In genomic region chr22:44360686-44361381, GRCh38 we compare ENCODE assay signal across 11 cellular contexts. TPM values are rescaled to one million over a fixed set of nuclear protein-coding genes. Genes with fewer than 3 reads are reported as not detected.
A peak's percentile ranks its signal among the peaks of the same experiment; 100 is the strongest.
DNase-seq lines count a peak whose midpoint lies in the region; ATAC-seq, FAIRE-seq and TF ChIP-seq lines count a peak whose summit lies in the region.
"Had no signal": no experiment of that assay in that cellular context is flagged by ENCODE, and none has a peak within 500 bp of the region (broad histone marks: within the 10 kb centered on the region; RNA-seq: fewer than 3 reads in every experiment).

No MANE protein-coding gene starts in this region.

- H2AFZ ChIP-seq in H1 (ENCODE audit: low read length), result no peak overlapping the region

- H2BK12ac ChIP-seq in H1 (ENCODE audit: low read depth, low read length), result no peak overlapping the region

- TF ChIP-seq RAD21 in H1 (IDR thresholded peaks at IDR 0.05 in 1 of 2, conservative IDR thresholded peaks at IDR 0.05 in 1 of 2; ENCODE audit: low read depth in 2 of 2, low read length in 2 of 2), result peak in 1 of 2 experiments; percentile 3; a peak in 1 of 4 replicates

- no peak for TF ChIP-seq EP300 in H1 (IDR thresholded peaks at IDR 0.05; ENCODE audit: borderline replicate concordance in 1 of 2, low read depth in 2 of 2, low read length in 2 of 2)

- no peak overlapping the region for H3K23ac ChIP-seq in H1 (ENCODE audit: insufficient read length)

- no peaks in the 10 kb centered on the region for H3K9me3 ChIP-seq in H1 (ENCODE audit: insufficient read depth in 2 of 2, low read depth in 1 of 2, low read length in 1 of 2)
- H3K9me3 ChIP-seq in mucosa of descending colon, result no peaks in the 10 kb centered on the region
- H3K9me3 ChIP-seq in HAP-1, result no peaks in the 10 kb centered on the region
- H3K9me3 ChIP-seq: BLaER1 treated with 17β-estradiol and CSF1 and Interleukin-3, amounts not matched to agents 10 nM and 100 nM had no signal

- 89% methylated on average over 25 of the region's 25 CpGs; no CpG with 5 or more reads in 1 of the 2 experiments for WGBS in H1 (ENCODE audit: extremely low coverage in 1 of 2, insufficient coverage in 1 of 2, insufficient read length in 1 of 2, insufficient replicate concordance in 2 of 2, low coverage in 1 of 2, low lambda C conversion rate in 2 of 2, missing lambda C conversion rate in 1 of 2), 2 experiments

- no peaks in the 10 kb centered on the region for H4K20me1 ChIP-seq in H1 (replicated peaks in 1 of 2; ENCODE audit: control insufficient read depth in 1 of 2, insufficient read depth in 2 of 2, low read length in 2 of 2)
- H4K20me1 ChIP-seq: BLaER1 treated with 17β-estradiol and CSF1 and Interleukin-3, amounts not matched to agents 10 nM and 100 nM had no signal

- intact Hi-C loops in mucosa of descending colon (cut with DNase I, micrococcal nuclease), result no loop called here

- ATAC-seq in mucosa of descending colon, result peak; percentile 38
- no peak for ATAC-seq in GM19328 (IDR thresholded peaks at IDR 0.05; ENCODE audit: unreplicated experiment)
- ATAC-seq: activated T-cell treated with anti-CD3 and anti-CD28 coated beads, Interleukin-2, amount 50 U/mL, for 72 hours had no signal

- H2BK120ac ChIP-seq in H1 (replicated peaks; ENCODE audit: low read depth, low read length), result no peak overlapping the region

- no peak overlapping the region for H3K27ac ChIP-seq in H1 (ENCODE audit: low read depth, low read length)
- H3K27ac ChIP-seq: BLaER1 treated with 17β-estradiol and CSF1 and Interleukin-3, amounts not matched to agents 10 nM and 100 nM had no signal

- no peak overlapping the region for H2BK5ac ChIP-seq in H1 (ENCODE audit: low read depth, low read length)

- H3K4me2 ChIP-seq in H1 (ENCODE audit: insufficient read depth in 1 of 2, low read depth in 2 of 2, low read length in 2 of 2), result no peak overlapping the region
- H3K4me2 ChIP-seq: BLaER1 treated with 17β-estradiol and CSF1 and Interleukin-3, amounts not matched to agents 10 nM and 100 nM had no signal

- no peak overlapping the region; the same call in 1 of the 2 replicates for H2AK5ac ChIP-seq in H1 (ENCODE audit: low read depth, low read length)

- H3K79me2 ChIP-seq in H1 (ENCODE audit: control insufficient read depth in 1 of 2, insufficient read depth in 2 of 2, low read length in 2 of 2), result no peaks in the 10 kb centered on the region

- no peak for TF ChIP-seq POLR2A in H1 (IDR thresholded peaks at IDR 0.05; ENCODE audit: control extremely low read depth in 1 of 2, low read depth in 2 of 2, low read length in 2 of 2)

- H3K36me3 ChIP-seq in H1 (ENCODE audit: control insufficient read depth in 2 of 4, insufficient read depth in 4 of 4, low read length in 3 of 4) (no peaks in the 10 kb centered on the region), mucosa of descending colon (ENCODE audit: low read depth) (no peaks in the 10 kb centered on the region), HAP-1 (replicated peaks) (no peaks in the 10 kb centered on the region)
- H3K36me3 ChIP-seq: BLaER1 treated with 17β-estradiol and CSF1 and Interleukin-3, amounts not matched to agents 10 nM and 100 nM had no signal

- no peak overlapping the region for H2BK20ac ChIP-seq in H1 (ENCODE audit: low read length)

- POLR2A ChIA-PET in H1 (lab: Charles Lee; ENCODE audit: partially characterized antibody), result no interaction called here

- DNase-seq in A172 (ENCODE audit: low spot score) (peak; percentile 74), NCI-H2029 (lab: John Stamatoyannopoulos, UW) (peak; percentile 84), H1 (ENCODE audit: low read depth in 1 of 2, low spot score in 2 of 2) (no peak), mucosa of descending colon (peak in 2 of 3 donors; percentile 36 to 54), Kasumi-1 (lab: John Stamatoyannopoulos, UW) (no peak), HAP-1 (ENCODE audit: low spot score in 2 of 2) (no peak)
- no peak for DNase-seq in activated naive CD4-positive, alpha-beta T cell treated with Interleukin-2 at 50 U/mL for 16 hours
- DNase-seq: activated T-cell treated with anti-CD3 and anti-CD28 coated beads, Interleukin-2, amount 50 U/mL, for 72 hours; stimulated activated CD4-positive, alpha-beta T cell treated with anti-CD3 and anti-CD28 coated beads, Interleukin-4, amount 100 ng/mL, for 24 hours had no signal

- H3K79me1 ChIP-seq in H1 (ENCODE audit: low read depth, low read length), result no peaks in the 10 kb centered on the region

- TF ChIP-seq CTCF in H1 (IDR thresholded peaks at IDR 0.05; ENCODE audit: control extremely low read depth in 1 of 3, insufficient read depth in 1 of 3, low read depth in 1 of 3, low read length in 3 of 3) (peak in 1 of 3 experiments; percentile 4; a peak in 1 of 4 replicates), mucosa of descending colon (IDR thresholded peaks at IDR 0.05) (no peak)

- no peaks in the 10 kb centered on the region for H3K23me2 ChIP-seq in H1 (ENCODE audit: low read depth, low read length)

- peak overlapping the region; percentile 59 for H3K4ac ChIP-seq in H1 (replicated peaks; ENCODE audit: insufficient read length, low read depth, low read length)

- in situ Hi-C loops in HAP-1 (cut with MboI; ENCODE audit: low sequenced_read_pairs), result no loop called here

- no peak overlapping the region for H3K14ac ChIP-seq in H1 (ENCODE audit: insufficient read length)

- no peak overlapping the region for H3K56ac ChIP-seq in H1 (replicated peaks; ENCODE audit: insufficient read length, low read depth, low read length)

- no peak overlapping the region for H4K5ac ChIP-seq in H1 (ENCODE audit: insufficient read length, low read depth, low read length)

- no peak overlapping the region for H3K9ac ChIP-seq in H1 (replicated peaks in 1 of 4; ENCODE audit: extremely low read depth in 1 of 4, low read depth in 3 of 4, low read length in 3 of 4)
- H3K9ac ChIP-seq: BLaER1 treated with 17β-estradiol and CSF1 and Interleukin-3, amounts not matched to agents 10 nM and 100 nM had no signal

- FAIRE-seq in H1 (lab: Jason Lieb, UNC), result no peak

- peaks cover 0 to 2% (median 0%) of the 10 kb centered on the region in 4 experiments; a peak in 2 of 7 replicates for H3K4me1 ChIP-seq in H1 (replicated peaks in 1 of 4; ENCODE audit: control insufficient read depth in 3 of 4, insufficient read depth in 4 of 4, low read length in 3 of 4)
- H3K4me1 ChIP-seq in mucosa of descending colon (ENCODE audit: low read depth), result no peaks in the 10 kb centered on the region
- H3K4me1 ChIP-seq in HAP-1, result no peaks in the 10 kb centered on the region

- H3K27me3 ChIP-seq in H1 (replicated peaks in 1 of 4; ENCODE audit: control insufficient read depth in 3 of 4, extremely low read depth in 1 of 4, insufficient read depth in 3 of 4, low read length in 3 of 4) (no peaks in the 10 kb centered on the region), HAP-1 (ENCODE audit: low read depth) (0 out of 2 replicates have a peak, but pooled peaks cover 4% of the 10 kb centered on the region)
- H3K27me3 ChIP-seq: BLaER1 treated with 17β-estradiol and CSF1 and Interleukin-3, amounts not matched to agents 10 nM and 100 nM had no signal

- CTCF ChIA-PET in H1 (lab: Charles Lee; ENCODE audit: partially characterized antibody), result interaction anchor here (0.8 to 2.1 kb wide), 13 partner anchors 9 to 366 kb away, joined by 3 to 16 read pairs (median 4); no protein-coding TSS in a partner anchor

- H3K18ac ChIP-seq in H1 (ENCODE audit: extremely low read depth, low read length), result no peak overlapping the region; the same call in 1 of the 2 replicates

- no peak overlapping the region; the same call in 1 of the 2 replicates for H4K8ac ChIP-seq in H1 (ENCODE audit: extremely low read depth, insufficient read depth, low read length)

- no peak overlapping the region for H4K91ac ChIP-seq in H1 (replicated peaks; ENCODE audit: insufficient read length, low read length)

- H3K4me3 ChIP-seq in H1 (ENCODE audit: extremely low read depth in 1 of 4, insufficient read depth in 2 of 4, low read depth in 3 of 4, low read length in 4 of 4), result no peak overlapping the region
- H3K4me3 ChIP-seq in mucosa of descending colon, result no peak overlapping the region
- H3K4me3 ChIP-seq in HAP-1, result no peak overlapping the region
- H3K4me3 ChIP-seq: BLaER1 treated with 17β-estradiol and CSF1 and Interleukin-3, amounts not matched to agents 10 nM and 100 nM had no signal

- H2BK15ac ChIP-seq in H1 (ENCODE audit: low read length), result no peak overlapping the region

TF ChIP-seq in H1, 55 proteins besides CTCF, POLR2A, EP300 and RAD21:
- TF ChIP-seq SP4 (IDR thresholded peaks at IDR 0.05; ENCODE audit: low read length), result no peak
- TF ChIP-seq SIN3A (conservative IDR thresholded peaks at IDR 0.05 in 1 of 2, IDR thresholded peaks at IDR 0.05 in 1 of 2; ENCODE audit: low read depth in 1 of 2, low read length in 2 of 2), result no peak
- no peak for TF ChIP-seq GTF2F1 (IDR thresholded peaks at IDR 0.05; ENCODE audit: borderline replicate concordance, low read depth, low read length)
- no peak for TF ChIP-seq SP2 (IDR thresholded peaks at IDR 0.05; ENCODE audit: low read length)
- no peak for TF ChIP-seq RFX5 (IDR thresholded peaks at IDR 0.05; ENCODE audit: borderline replicate concordance, low read depth, low read length)
- TF ChIP-seq RNF2 (IDR thresholded peaks at IDR 0.05; ENCODE audit: borderline replicate concordance, low read depth, low read length, missing control alignments, poor library complexity, severe bottlenecking), result no peak
- no peak for TF ChIP-seq MAX (IDR thresholded peaks at IDR 0.05)
- no peak for TF ChIP-seq NRF1 (IDR thresholded peaks at IDR 0.05; ENCODE audit: low read depth, low read length)

RNA-seq across cellular contexts. Expression of gene SHISAL1, which starts 48.1 kb away (rescaled TPM):
- total RNA-seq in A172 (2014; rRNA removed; shearing (Covaris generic)), result 2.6 and 3.1 TPM in 2 replicates
- 5.4 and 5.8 TPM in 2 replicates for total RNA-seq in H1 (2021; fragmentation: NEBNext Ultra II Directional; extraction: Animal tissue kit (Norgen Biotek cat#: 25700))
- 2.4 and 3.7 TPM in 2 replicates for polyA plus RNA-seq in H1 (2011; rRNA removed)
- polyA plus RNA-seq in H1 (2011; cell fraction: cytosol; rRNA removed), result 2.7 TPM
- 3.0 TPM for polyA plus RNA-seq in H1 (2011; cell fraction: nucleus; rRNA removed)
- polyA plus RNA-seq in H1 (2012, experiment 1 of 2), result 4.3 to 5.6 TPM (median 5.0 TPM) in 4 replicates
- 3.5 TPM for polyA plus RNA-seq in H1 (2012, experiment 2 of 2)
- 2.3 TPM for polyA plus RNA-seq in H1 (2013, experiment 1 of 2)
- polyA plus RNA-seq in H1 (2013, experiment 2 of 2), result 2.5 TPM
- 7.7 and 11.4 TPM in 2 replicates for polyA minus RNA-seq in H1 (2011; rRNA and poly(A)+ RNA removed)
- polyA minus RNA-seq in H1 (2011; cell fraction: cytosol; rRNA and poly(A)+ RNA removed), result 2.6 TPM
- 2.2 TPM for polyA minus RNA-seq in H1 (2011; cell fraction: nucleus; rRNA and poly(A)+ RNA removed)
- 10 to 100 TPM in 1 of 3 donors, 1 to 10 TPM in 1, under 1 TPM in 1; 0.38 to 34.3 (median 1.1) TPM for total RNA-seq in mucosa of descending colon
- total RNA-seq: activated T-cell treated with anti-CD3 and anti-CD28 coated beads, Interleukin-2, amount 50 U/mL, for 72 hours had no signal

Comparison
In these comparisons a context has a peak if more than half of its experiments do, and no peak if none do; other contexts are left out.
1. DNase-seq: peak in A172 (single experiment), NCI-H2029 (single experiment) and mucosa of descending colon (2 of 3); none in H1 (0 of 2), Kasumi-1 (0 of 2), HAP-1 (0 of 2) and activated naive CD4-positive, alpha-beta T cell treated with Interleukin-2 at 50 U/mL for 16 hours (single experiment).